In genomic region chr17:58315750-58316149, GRCh38 we compare ENCODE assay signal across 22 cellular contexts. TPM values are rescaled to one million over a fixed set of nuclear protein-coding genes. Genes with fewer than 3 reads are reported as not detected.
DNase-seq lines count a peak whose midpoint lies in the region; ATAC-seq, FAIRE-seq and TF ChIP-seq lines count a peak whose summit lies in the region.
"Had no signal": no experiment of that assay in that cellular context is flagged by ENCODE, and none has a peak within 500 bp of the region (broad histone marks: within the 10 kb centered on the region; RNA-seq: fewer than 3 reads in every experiment).

No MANE protein-coding gene starts in this region.

- no peak overlapping the region for H3K27ac Mint-ChIP-seq in activated naive CD4-positive, alpha-beta T cell treated with anti-CD3 and anti-CD28 coated beads for 36 hours
- peak overlapping the region; percentile 49 to 85 for H3K27ac Mint-ChIP-seq in natural killer cell treated with Interleukin-12 subunit alpha and Interleukin-12 subunit beta and Interleukin-15 and Interleukin-18, amount 100 ng/mL, for 72 hours
- H3K27ac Mint-ChIP-seq: HFFc6 had no signal

- peaks cover 11% of the 10 kb centered on the region for H3K4me1 Mint-ChIP-seq in activated naive CD4-positive, alpha-beta T cell treated with anti-CD3 and anti-CD28 coated beads for 36 hours (ENCODE audit: low read depth)
- peaks cover 16 to 27% of the 10 kb centered on the region in 2 donors for H3K4me1 Mint-ChIP-seq in natural killer cell treated with Interleukin-12 subunit alpha and Interleukin-12 subunit beta and Interleukin-15 and Interleukin-18, amount 100 ng/mL, for 72 hours (ENCODE audit: low read depth in 2 of 2)

- no peak overlapping the region for H3K4me3 Mint-ChIP-seq in activated naive CD4-positive, alpha-beta T cell treated with anti-CD3 and anti-CD28 coated beads for 36 hours
- H3K4me3 Mint-ChIP-seq in natural killer cell treated with Interleukin-12 subunit alpha and Interleukin-12 subunit beta and Interleukin-15 and Interleukin-18, amount 100 ng/mL, for 72 hours = no peak overlapping the region
- H3K4me3 Mint-ChIP-seq: CD4-positive, alpha-beta memory T cell; HFFc6 had no signal

- no peaks in the 10 kb centered on the region for H3K9me3 ChIP-seq in HEK293 (ENCODE audit: control insufficient read depth, insufficient read depth, low read depth, low read length)

- H3K36me3 ChIP-seq in HEK293 (ENCODE audit: control insufficient read depth in 2 of 2, insufficient read depth in 1 of 2, low read length in 2 of 2) = no peaks in the 10 kb centered on the region

- H3K4me1 ChIP-seq in HEK293 (ENCODE audit: control insufficient read depth, insufficient read depth, low read length) = peaks cover 9% of the 10 kb centered on the region

- DNase-seq in activated naive CD4-positive, alpha-beta T cell treated with anti-CD3 and anti-CD28 coated beads for 36 hours = peak; percentile 1
- DNase-seq in activated naive CD4-positive, alpha-beta T cell treated with Interleukin-2 at 50 U/mL for 16 hours = no peak
- DNase-seq in natural killer cell treated with Interleukin-12 subunit alpha and Interleukin-12 subunit beta and Interleukin-15 and Interleukin-18, amount 100 ng/mL, for 72 hours (ENCODE audit: low spot score) = no peak
- DNase-seq in urothelium cell line (ENCODE audit: low spot score) = no peak
- no peak for DNase-seq in activated CD4-positive, alpha-beta T cell treated with anti-CD3 and anti-CD28 coated beads, Interleukin-2, amount 50 U/mL, for 48 hours
- DNase-seq: AML-193, DMS79 treated with DMSO at 0.1 percent for 48 hours, GDM1, GOT3, HFFc6, MM.1S, NCI-H1105 treated with DMSO at 0.1 percent for 48 hours, NCI-H187 treated with DMSO at 0.1 percent for 48 hours, NCI-H446 treated with DMSO at 0.1 percent for 48 hours, NCI-H774 had no signal

- CTCF ChIA-PET in activated naive CD4-positive, alpha-beta T cell treated with anti-CD3 and anti-CD28 coated beads for 36 hours (lab: Charles Lee) = interaction anchor here (0.5 to 5.5 kb wide), 8 partner anchors 12 to 172 kb away, joined by 3 to 92 read pairs (median 8); partner anchors contain the start of genes HSF5 and RNF43
- CTCF ChIA-PET in HEK293 (lab: Yijun Ruan, JAX) = interaction anchor here (0.6 to 8.0 kb wide), 11 partner anchors 10 to 164 kb away, joined by 3 to 189 read pairs (median 16); partner anchors contain the start of gene RNF43

- peaks cover 2% of the 10 kb centered on the region for H3K36me3 Mint-ChIP-seq in activated naive CD4-positive, alpha-beta T cell treated with anti-CD3 and anti-CD28 coated beads for 36 hours (ENCODE audit: low read depth)
- H3K36me3 Mint-ChIP-seq in natural killer cell treated with Interleukin-12 subunit alpha and Interleukin-12 subunit beta and Interleukin-15 and Interleukin-18, amount 100 ng/mL, for 72 hours = peaks cover 13% of the 10 kb centered on the region

- H3K27ac ChIP-seq in HEK293 (ENCODE audit: extremely low read depth, low read depth, low read length) = no peak overlapping the region
- H3K27ac ChIP-seq: PC-9 had no signal

- no peaks in the 10 kb centered on the region for H3K9me3 Mint-ChIP-seq in activated naive CD4-positive, alpha-beta T cell treated with anti-CD3 and anti-CD28 coated beads for 36 hours
- H3K9me3 Mint-ChIP-seq in natural killer cell treated with Interleukin-12 subunit alpha and Interleukin-12 subunit beta and Interleukin-15 and Interleukin-18, amount 100 ng/mL, for 72 hours = no peaks in the 10 kb centered on the region
- H3K9me3 Mint-ChIP-seq: CD4-positive, alpha-beta memory T cell; HFFc6 had no signal

- POLR2A ChIA-PET in HEK293 (lab: Yijun Ruan, JAX) = no interaction called here

- TF ChIP-seq CTCF in HEK293 (tag by site-specific recombination; IDR thresholded peaks at IDR 0.05) = no peak

- FAIRE-seq in urothelium cell line (lab: Jason Lieb, UNC) = peak; percentile 78
- FAIRE-seq: D721Med, HepG2 had no signal

- intact Hi-C loops in activated naive CD4-positive, alpha-beta T cell treated with anti-CD3 and anti-CD28 coated beads for 36 hours (cut with micrococcal nuclease) = loop anchor here (2.0 kb wide), 1 partner anchor 67 kb away; no protein-coding TSS in a partner anchor

- no peaks in the 10 kb centered on the region for H3K27me3 Mint-ChIP-seq in activated naive CD4-positive, alpha-beta T cell treated with anti-CD3 and anti-CD28 coated beads for 36 hours (ENCODE audit: low read depth)
- H3K27me3 Mint-ChIP-seq in natural killer cell treated with Interleukin-12 subunit alpha and Interleukin-12 subunit beta and Interleukin-15 and Interleukin-18, amount 100 ng/mL, for 72 hours = no peaks in the 10 kb centered on the region
- H3K27me3 Mint-ChIP-seq: CD4-positive, alpha-beta memory T cell had no signal

- ATAC-seq in natural killer cell treated with Interleukin-12 subunit alpha and Interleukin-12 subunit beta and Interleukin-15 and Interleukin-18, amount 100 ng/mL, for 72 hours = no peak
- no peak for ATAC-seq in GM18520 (IDR thresholded peaks at IDR 0.05; ENCODE audit: unreplicated experiment)
- ATAC-seq: HepG2 had no signal

- H3K4me3 ChIP-seq in HEK293 (ENCODE audit: low read depth, low read length) = no peak overlapping the region
- H3K4me3 ChIP-seq: PC-9 had no signal

TF ChIP-seq in HEK293, 187 proteins besides CTCF, POLR2A, EP300 and RAD21:
- TF ChIP-seq ZNF350 (tag by site-specific recombination; IDR thresholded peaks at IDR 0.05) = no peak
- TF ChIP-seq REPIN1 (tag by site-specific recombination; IDR thresholded peaks at IDR 0.05; ENCODE audit: low read depth) = no peak
- TF ChIP-seq ZNF366 (tag by site-specific recombination; conservative IDR thresholded peaks at IDR 0.05) = peak; percentile 97
- TF ChIP-seq, protein P1, sequence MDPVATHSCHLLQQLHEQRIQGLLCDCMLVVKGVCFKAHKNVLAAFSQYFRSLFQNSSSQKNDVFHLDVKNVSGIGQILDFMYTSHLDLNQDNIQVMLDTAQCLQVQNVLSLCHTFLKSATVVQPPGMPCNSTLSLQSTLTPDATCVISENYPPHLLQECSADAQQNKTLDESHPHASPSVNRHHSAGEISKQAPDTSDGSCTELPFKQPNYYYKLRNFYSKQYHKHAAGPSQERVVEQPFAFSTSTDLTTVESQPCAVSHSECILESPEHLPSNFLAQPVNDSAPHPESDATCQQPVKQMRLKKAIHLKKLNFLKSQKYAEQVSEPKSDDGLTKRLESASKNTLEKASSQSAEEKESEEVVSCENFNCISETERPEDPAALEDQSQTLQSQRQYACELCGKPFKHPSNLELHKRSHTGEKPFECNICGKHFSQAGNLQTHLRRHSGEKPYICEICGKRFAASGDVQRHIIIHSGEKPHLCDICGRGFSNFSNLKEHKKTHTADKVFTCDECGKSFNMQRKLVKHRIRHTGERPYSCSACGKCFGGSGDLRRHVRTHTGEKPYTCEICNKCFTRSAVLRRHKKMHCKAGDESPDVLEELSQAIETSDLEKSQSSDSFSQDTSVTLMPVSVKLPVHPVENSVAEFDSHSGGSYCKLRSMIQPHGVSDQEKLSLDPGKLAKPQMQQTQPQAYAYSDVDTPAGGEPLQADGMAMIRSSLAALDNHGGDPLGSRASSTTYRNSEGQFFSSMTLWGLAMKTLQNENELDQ (tag by site-specific recombination; IDR thresholded peaks at IDR 0.05; ENCODE audit: low read depth) = no peak
- 0 out of 2 replicates have a peak, but pooled peaks have one; percentile 21 for TF ChIP-seq ZBTB17 (tag by site-specific recombination; IDR thresholded peaks at IDR 0.05)
- TF ChIP-seq HOXC10 (CRISPR knock-in tag; IDR thresholded peaks at IDR 0.05) = no peak

RNA-seq across cellular contexts. Expression of gene TSPOAP1, which starts 12.8 kb away (rescaled TPM):
- 10 to 100 TPM; 18.5 to 20.0 TPM for total RNA-seq in activated naive CD4-positive, alpha-beta T cell treated with anti-CD3 and anti-CD28 coated beads for 36 hours
- total RNA-seq in natural killer cell treated with Interleukin-12 subunit alpha and Interleukin-12 subunit beta and Interleukin-15 and Interleukin-18, amount 100 ng/mL, for 72 hours = 10 to 100 TPM; 54.0 to 82.3 TPM
- total RNA-seq: HepG2 had no signal

RNA-seq across cellular contexts. Expression of gene MPO, which starts 35.0 kb away (rescaled TPM):
- not detected for total RNA-seq in activated naive CD4-positive, alpha-beta T cell treated with anti-CD3 and anti-CD28 coated beads for 36 hours
- not detected for total RNA-seq in natural killer cell treated with Interleukin-12 subunit alpha and Interleukin-12 subunit beta and Interleukin-15 and Interleukin-18, amount 100 ng/mL, for 72 hours
- total RNA-seq: A673; CD4-positive, alpha-beta memory T cell; HepG2; HFFc6; PC-9 had no signal

RNA-seq across cellular contexts. Expression of gene SUPT4H1, which starts 36.3 kb away (rescaled TPM):
- total RNA-seq in activated naive CD4-positive, alpha-beta T cell treated with anti-CD3 and anti-CD28 coated beads for 36 hours = 10 to 100 TPM; 76.6 to 76.9 TPM
- 100 to 1,000 TPM in 1 of 2 donors, 10 to 100 TPM in 1; 84.0 to 143 TPM for total RNA-seq in natural killer cell treated with Interleukin-12 subunit alpha and Interleukin-12 subunit beta and Interleukin-15 and Interleukin-18, amount 100 ng/mL, for 72 hours
